Comparison of ENCODE assay signal across 20 cellular contexts in the genomic region with DNA sequence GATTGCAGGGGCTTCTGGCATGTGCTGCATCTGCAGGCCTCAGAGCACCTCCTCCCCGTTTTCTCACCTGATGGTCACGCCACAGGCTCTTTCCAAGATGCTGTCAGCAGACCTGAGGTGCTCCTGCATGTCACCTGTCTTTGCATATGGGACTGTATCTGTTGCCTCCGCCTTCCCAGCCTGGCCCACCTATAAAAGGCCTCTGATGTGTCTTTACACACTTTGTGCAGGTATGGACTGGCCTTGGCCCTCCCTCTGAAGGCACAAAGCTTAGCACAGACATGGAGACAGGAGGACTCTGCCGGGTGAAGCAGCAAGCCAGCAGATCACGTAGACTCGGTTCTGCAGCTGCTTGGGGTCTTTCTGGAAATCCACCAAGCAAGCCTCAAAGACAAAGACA.
DNase-seq lines count a peak whose midpoint lies in the region; ATAC-seq, FAIRE-seq and TF ChIP-seq lines count a peak whose summit lies in the region.
"Had no signal": no experiment of that assay in that cellular context is flagged by ENCODE, and none has a peak within 500 bp of the region (broad histone marks: within the 10 kb centered on the region; RNA-seq: fewer than 3 reads in every experiment).

No MANE protein-coding gene starts in this region.

- H3K18ac ChIP-seq in H1 (ENCODE audit: extremely low read depth, low read length) = no peak overlapping the region

- H4K20me1 ChIP-seq in H1 (replicated peaks in 1 of 2; ENCODE audit: control insufficient read depth in 1 of 2, insufficient read depth in 2 of 2, low read length in 2 of 2) = no peaks in the 10 kb centered on the region
- H4K20me1 ChIP-seq: BLaER1 had no signal

- 0 out of 2 replicates have a peak overlapping the region, but pooled peaks have one; percentile 3 for H2BK20ac ChIP-seq in H1 (ENCODE audit: low read length)

- H4K8ac ChIP-seq in H1 (ENCODE audit: extremely low read depth, insufficient read depth, low read length) = no peak overlapping the region

- peaks cover 0 to 25% (median 13%) of the 10 kb centered on the region in 4 experiments; a peak in 4 of 7 replicates for H3K4me1 ChIP-seq in H1 (replicated peaks in 1 of 4; ENCODE audit: control insufficient read depth in 3 of 4, insufficient read depth in 4 of 4, low read length in 3 of 4)
- no peaks in the 10 kb centered on the region for H3K4me1 ChIP-seq in SJCRH30
- H3K4me1 ChIP-seq: Caco-2, HAP-1 had no signal

- peaks cover 40% of the 10 kb centered on the region for H3K4me1 Mint-ChIP-seq in WTC11
- H3K4me1 Mint-ChIP-seq: B cell; CD4-positive, CD25-positive, alpha-beta regulatory T cell had no signal

- no peaks in the 10 kb centered on the region for H3K9me3 Mint-ChIP-seq in WTC11
- H3K9me3 Mint-ChIP-seq: CD8-positive, alpha-beta T cell; GM23338 had no signal

- no peaks in the 10 kb centered on the region for H3K79me1 ChIP-seq in H1 (ENCODE audit: low read depth, low read length)

- intact Hi-C loops in posterior vena cava (cut with DNase I) = no loop called here

- TF ChIP-seq EP300 in H1 (IDR thresholded peaks at IDR 0.05; ENCODE audit: borderline replicate concordance in 1 of 2, low read depth in 2 of 2, low read length in 2 of 2) = no peak

- H3K14ac ChIP-seq in H1 (ENCODE audit: insufficient read length) = no peak overlapping the region

- H3K23ac ChIP-seq in H1 (ENCODE audit: insufficient read length) = no peak overlapping the region

- H2BK5ac ChIP-seq in H1 (ENCODE audit: low read depth, low read length) = no peak overlapping the region

- H2BK12ac ChIP-seq in H1 (ENCODE audit: low read depth, low read length) = peak overlapping the region; percentile 39; the same call in 1 of the 2 replicates

- no peak for ATAC-seq in WTC11
- ATAC-seq: CD8-positive, alpha-beta T cell; GM23338 had no signal

- POLR2A ChIA-PET in WTC11 (lab: Charles Lee) = interaction anchor here (1.2 kb wide), 1 partner anchor 9 kb away, joined by 3 read pairs; no protein-coding TSS in a partner anchor
- POLR2A ChIA-PET in H1 (lab: Charles Lee; ENCODE audit: partially characterized antibody) = no interaction called here

- H3K4me3 Mint-ChIP-seq in WTC11 = no peak overlapping the region
- H3K4me3 Mint-ChIP-seq: B cell; CD4-positive, CD25-positive, alpha-beta regulatory T cell; CD8-positive, alpha-beta T cell; GM23338; HFFc6 had no signal

- no peak overlapping the region for H3K27ac Mint-ChIP-seq in WTC11
- H3K27ac Mint-ChIP-seq: B cell; CD4-positive, CD25-positive, alpha-beta regulatory T cell; CD8-positive, alpha-beta T cell; GM23338; HFFc6 had no signal

- no peak overlapping the region for H2BK15ac ChIP-seq in H1 (ENCODE audit: low read length)

- no peak overlapping the region for H2AFZ ChIP-seq in H1 (ENCODE audit: low read length)
- H2AFZ ChIP-seq: GM23338 had no signal

- H2BK120ac ChIP-seq in H1 (replicated peaks; ENCODE audit: low read depth, low read length) = no peak overlapping the region

- no peak overlapping the region for H3K56ac ChIP-seq in H1 (replicated peaks; ENCODE audit: insufficient read length, low read depth, low read length)

- peak overlapping the region; percentile 54 for H3K4ac ChIP-seq in H1 (replicated peaks; ENCODE audit: insufficient read length, low read depth, low read length)

- no peak overlapping the region for H3K9ac ChIP-seq in H1 (replicated peaks in 1 of 4; ENCODE audit: extremely low read depth in 1 of 4, low read depth in 3 of 4, low read length in 3 of 4)
- H3K9ac ChIP-seq: BLaER1 had no signal

- peaks cover 19% of the 10 kb centered on the region for H3K27me3 Mint-ChIP-seq in WTC11 (ENCODE audit: low read depth)

- no peak for TF ChIP-seq POLR2A in H1 (IDR thresholded peaks at IDR 0.05; ENCODE audit: control extremely low read depth in 1 of 2, low read depth in 2 of 2, low read length in 2 of 2)

- H3K79me2 ChIP-seq in H1 (ENCODE audit: control insufficient read depth in 1 of 2, insufficient read depth in 2 of 2, low read length in 2 of 2) = no peaks in the 10 kb centered on the region

- H3K4me3 ChIP-seq in H1 (ENCODE audit: extremely low read depth in 1 of 4, insufficient read depth in 2 of 4, low read depth in 3 of 4, low read length in 4 of 4) (no peak overlapping the region), SJCRH30 (no peak overlapping the region)
- H3K4me3 ChIP-seq: BLaER1, GM23338, HAP-1 had no signal

- H3K9me3 ChIP-seq in H1 (ENCODE audit: insufficient read depth in 2 of 2, low read depth in 1 of 2, low read length in 1 of 2) (no peaks in the 10 kb centered on the region), SJCRH30 (replicated peaks) (no peaks in the 10 kb centered on the region)
- H3K9me3 ChIP-seq: BLaER1, Caco-2, HAP-1 had no signal

- H3K27me3 ChIP-seq in H1 (replicated peaks in 1 of 4; ENCODE audit: control insufficient read depth in 3 of 4, extremely low read depth in 1 of 4, insufficient read depth in 3 of 4, low read length in 3 of 4) (peaks cover 0 to 2% (median 0%) of the 10 kb centered on the region in 4 experiments; a peak in 3 of 7 replicates), SJCRH30 (no peaks in the 10 kb centered on the region)
- H3K27me3 ChIP-seq: BLaER1 had no signal

- CTCF ChIA-PET in WTC11 (lab: Charles Lee) (no interaction called here), H1 (lab: Charles Lee; ENCODE audit: partially characterized antibody) (interaction anchor here (0.8 kb wide), 1 partner anchor 9 kb away, joined by 3 read pairs; no protein-coding TSS in a partner anchor)

- H3K36me3 ChIP-seq in H1 (ENCODE audit: control insufficient read depth in 2 of 4, insufficient read depth in 4 of 4, low read length in 3 of 4) = no peaks in the 10 kb centered on the region
- no peaks in the 10 kb centered on the region for H3K36me3 ChIP-seq in SJCRH30
- H3K36me3 ChIP-seq: BLaER1, HAP-1 had no signal

- H4K5ac ChIP-seq in H1 (ENCODE audit: insufficient read length, low read depth, low read length) = no peak overlapping the region

- H3K27ac ChIP-seq in H1 (ENCODE audit: low read depth, low read length) (no peak overlapping the region), SJCRH30 (no peak overlapping the region)
- H3K27ac ChIP-seq: BLaER1, C4-2B had no signal

- H3K4me2 ChIP-seq in H1 (ENCODE audit: insufficient read depth in 1 of 2, low read depth in 2 of 2, low read length in 2 of 2) = no peak overlapping the region
- H3K4me2 ChIP-seq: BLaER1, GM23338 had no signal

- peak overlapping the region; percentile 78 for H4K91ac ChIP-seq in H1 (replicated peaks; ENCODE audit: insufficient read length, low read length)

- FAIRE-seq in H1 (lab: Jason Lieb, UNC) = no peak
- FAIRE-seq: GM12891, GM18507, H54 had no signal

- DNase-seq in WTC11 (ENCODE audit: low spot score) (peak; percentile 5), H1 (ENCODE audit: low read depth in 1 of 2, low spot score in 2 of 2) (no peak), posterior vena cava (ENCODE audit: low spot score) (peak; percentile 71), NCI-H2171 treated with DMSO at 0.1 percent for 48 hours (lab: John Stamatoyannopoulos, UW) (no peak), SJCRH30 (no peak)
- no peak for DNase-seq in stimulated activated CD4-positive, alpha-beta T cell treated with anti-CD3 and anti-CD28 coated beads, Interleukin-2, amount 100 ng/mL, for 24 hours
- DNase-seq: Caco-2; CD4-positive, CD25-positive, alpha-beta regulatory T cell; CD8-positive, alpha-beta T cell; DMS153; GF-D8; HFFc6 had no signal

- TF ChIP-seq CTCF in WTC11 (IDR thresholded peaks at IDR 0.05) (no peak), H1 (IDR thresholded peaks at IDR 0.05; ENCODE audit: control extremely low read depth in 1 of 3, insufficient read depth in 1 of 3, low read depth in 1 of 3, low read length in 3 of 3) (no peak)

- no peaks in the 10 kb centered on the region for H3K23me2 ChIP-seq in H1 (ENCODE audit: low read depth, low read length)

- H2AK5ac ChIP-seq in H1 (ENCODE audit: low read depth, low read length) = peak overlapping the region; percentile 82

- no peaks in the 10 kb centered on the region for H3K36me3 Mint-ChIP-seq in WTC11
- H3K36me3 Mint-ChIP-seq: CD4-positive, CD25-positive, alpha-beta regulatory T cell; CD8-positive, alpha-beta T cell had no signal

- no peak for TF ChIP-seq RAD21 in H1 (IDR thresholded peaks at IDR 0.05 in 1 of 2, conservative IDR thresholded peaks at IDR 0.05 in 1 of 2; ENCODE audit: low read depth in 2 of 2, low read length in 2 of 2)

- WGBS in H1 (ENCODE audit: extremely low coverage in 1 of 2, insufficient coverage in 1 of 2, insufficient read length in 1 of 2, insufficient replicate concordance in 2 of 2, low coverage in 1 of 2, low lambda C conversion rate in 2 of 2, missing lambda C conversion rate in 1 of 2), 2 experiments = 95% methylated on average over 6 of the region's 6 CpGs; no CpG with 5 or more reads in 1 of the 2 experiments

TF ChIP-seq in WTC11, 78 proteins besides CTCF, POLR2A, EP300 and RAD21 (continues in another document):
- TF ChIP-seq, protein P1, sequence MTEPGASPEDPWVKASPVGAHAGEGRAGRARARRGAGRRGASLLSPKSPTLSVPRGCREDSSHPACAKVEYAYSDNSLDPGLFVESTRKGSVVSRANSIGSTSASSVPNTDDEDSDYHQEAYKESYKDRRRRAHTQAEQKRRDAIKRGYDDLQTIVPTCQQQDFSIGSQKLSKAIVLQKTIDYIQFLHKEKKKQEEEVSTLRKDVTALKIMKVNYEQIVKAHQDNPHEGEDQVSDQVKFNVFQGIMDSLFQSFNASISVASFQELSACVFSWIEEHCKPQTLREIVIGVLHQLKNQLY (CRISPR knock-in tag; IDR thresholded peaks at IDR 0.05) = no peak

TF ChIP-seq in H1, 55 proteins besides CTCF, POLR2A, EP300 and RAD21:
- TF ChIP-seq TCF12 (IDR thresholded peaks at IDR 0.05; ENCODE audit: low read depth, low read length) = no peak
TF ChIP-seq in H1: peak in this region for 0.

Comparison
In these comparisons a context has a peak if more than half of its experiments do, and no peak if none do; other contexts are left out.
1. DNase-seq: peak in WTC11 (single experiment) and posterior vena cava (single experiment); none in H1 (0 of 2), NCI-H2171 treated with DMSO at 0.1 percent for 48 hours (single experiment), SJCRH30 (0 of 2) and stimulated activated CD4-positive, alpha-beta T cell treated with anti-CD3 and anti-CD28 coated beads, Interleukin-2, amount 100 ng/mL, for 24 hours (0 of 2).